In the genomic region with DNA sequence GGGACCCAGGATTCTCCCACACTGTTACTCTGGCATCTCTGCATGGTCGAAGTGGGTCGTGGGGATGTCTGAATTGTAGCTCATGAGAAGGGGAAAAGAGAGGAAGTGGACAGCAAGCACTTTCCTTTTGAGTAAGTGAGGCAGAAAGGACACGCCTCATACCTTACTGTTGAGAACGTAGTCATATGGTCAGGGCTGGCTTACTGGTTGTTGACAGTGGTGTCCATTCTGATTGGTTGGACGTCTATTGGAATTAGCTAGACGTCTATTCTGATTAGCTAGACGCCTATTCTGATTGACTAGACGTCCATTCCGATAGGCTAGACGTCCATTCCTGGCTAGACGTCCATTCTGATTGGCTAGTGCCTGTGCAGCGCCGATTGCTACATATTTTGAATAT, we compare ENCODE assay signal across 29 cellular contexts. TPM values are rescaled to one million over a fixed set of nuclear protein-coding genes. Genes with fewer than 3 reads are reported as not detected.
A peak's percentile ranks its signal among the peaks of the same experiment; 100 is the strongest.
DNase-seq lines count a peak whose midpoint lies in the region; ATAC-seq, FAIRE-seq and TF ChIP-seq lines count a peak whose summit lies in the region.
"Had no signal": no experiment of that assay in that cellular context is flagged by ENCODE, and none has a peak within 500 bp of the region (broad histone marks: within the 10 kb centered on the region; RNA-seq: fewer than 3 reads in every experiment).

No MANE protein-coding gene starts in this region.

- TF ChIP-seq POLR2A in GM12892 (IDR thresholded peaks at IDR 0.05; ENCODE audit: low read depth, low read length) (no peak), NB4 (IDR thresholded peaks at IDR 0.05; ENCODE audit: extremely low read depth, insufficient read length) (no peak)

- peak; percentile 27 for FAIRE-seq in GM12892 (lab: Jason Lieb, UNC)

- peak; percentile 31 for DNase-seq in A172 (ENCODE audit: low spot score)
- DNase-seq in GM12892 (ENCODE audit: insufficient read length) = no peak
- peak; percentile 64 for DNase-seq in NB4 (ENCODE audit: low read depth)
- peak; percentile 64 for DNase-seq in epithelial cell of esophagus (ENCODE audit: low read depth)
- no peak for DNase-seq in NOMO-1 treated with dmso at 0.1 percent for 144 hours (lab: John Stamatoyannopoulos, UW; ENCODE audit: unreplicated experiment)
- no peak for DNase-seq in stimulated activated CD4-positive, alpha-beta T cell treated with anti-CD3 and anti-CD28 coated beads, Interleukin-2, amount 100 ng/mL, for 48 hours
- DNase-seq in NCI-H510A (lab: John Stamatoyannopoulos, UW) = no peak
- DNase-seq: activated naive CD4-positive, alpha-beta T cell treated with anti-CD3 and anti-CD28 coated beads, Interleukin-2, amount 10 ng/mL, durations not matched to agents 7 days and 5 days; COR-L47; dermis blood vessel endothelial cell; DND-41; heart left ventricle; NCI-H1105; NCI-H2029 treated with DMSO at 0.1 percent for 48 hours; NCI-H510A treated with DMSO at 0.1 percent for 48 hours; spleen; stimulated activated CD4-positive, alpha-beta T cell treated with anti-CD3 and anti-CD28 coated beads, Interleukin-4, amount 100 ng/mL, for 24 hours; T1000; trophoblast cell had no signal

- H3K4me3 ChIP-seq in NB4 (ENCODE audit: low read depth, low read length) (no peak overlapping the region), epithelial cell of esophagus (ENCODE audit: low read length) (no peak overlapping the region)
- H3K4me3 ChIP-seq: A549, heart left ventricle, spleen had no signal

- no peak for ATAC-seq in GM21423 (IDR thresholded peaks at IDR 0.05; ENCODE audit: unreplicated experiment)
- ATAC-seq: activated CD4-positive, CD25-positive, alpha-beta regulatory T cell treated with anti-CD3 and anti-CD28 coated beads, Interleukin-2, amount 50 U/mL, for 24 hours; heart left ventricle; left lobe of liver; naive thymus-derived CD8-positive, alpha-beta T cell; Right ventricle myocardium inferior had no signal

- TF ChIP-seq CTCF in NB4 (IDR thresholded peaks at IDR 0.05; ENCODE audit: low read depth, low read length) (no peak), epithelial cell of esophagus (IDR thresholded peaks at IDR 0.05; ENCODE audit: insufficient read depth, low read depth, low read length, missing control alignments) (no peak)

RNA-seq across cellular contexts. Expression of a gene that starts 12.4 kb away (rescaled TPM):
- total RNA-seq in A172 (2014; rRNA removed; shearing (Covaris generic)) = not detected in 2 replicates
- 0.08 TPM for polyA plus RNA-seq in GM12892 (2012; ENCODE audit: missing spikeins)
- polyA plus RNA-seq: naive thymus-derived CD8-positive, alpha-beta T cell had no signal

RNA-seq across cellular contexts. Expression of a gene that starts 14.5 kb away (rescaled TPM):
- 64.2 and 71.5 TPM in 2 replicates for total RNA-seq in A172 (2014; rRNA removed; shearing (Covaris generic))
- 31.9 TPM for polyA plus RNA-seq in GM12892 (2012; ENCODE audit: missing spikeins)

RNA-seq across cellular contexts. Expression of a gene that starts 39.9 kb away (rescaled TPM):
- total RNA-seq in A172 (2014; rRNA removed; shearing (Covaris generic)) = 38.9 and 55.4 TPM in 2 replicates
- polyA plus RNA-seq in GM12892 (2012; ENCODE audit: missing spikeins) = 11.2 TPM

RNA-seq across cellular contexts. Expression of a gene that starts 41.7 kb away (rescaled TPM):
- total RNA-seq in A172 (2014; rRNA removed; shearing (Covaris generic)) = not detected in 2 replicates
- polyA plus RNA-seq in GM12892 (2012; ENCODE audit: missing spikeins) = not detected
- total RNA-seq: cardiac septum; dermis blood vessel endothelial cell; heart left ventricle; left lobe of liver; mesenteric fat pad; naive thymus-derived CD8-positive, alpha-beta T cell; osteoblast; Right ventricle myocardium inferior; spleen had no signal
- polyA plus RNA-seq: BJ; heart left ventricle; naive thymus-derived CD8-positive, alpha-beta T cell had no signal

RNA-seq across cellular contexts. Expression of a gene that starts 42.1 kb away (rescaled TPM):
- 1.8 and 2.5 TPM in 2 replicates for total RNA-seq in A172 (2014; rRNA removed; shearing (Covaris generic))
- polyA plus RNA-seq in GM12892 (2012; ENCODE audit: missing spikeins) = 7.5 TPM

Comparison
In these comparisons a context has a peak if more than half of its experiments do, and no peak if none do; other contexts are left out.
1. DNase-seq: peak in A172 (single experiment), NB4 (single experiment) and epithelial cell of esophagus (single experiment); none in GM12892 (single experiment), NOMO-1 treated with dmso at 0.1 percent for 144 hours (single experiment), stimulated activated CD4-positive, alpha-beta T cell treated with anti-CD3 and anti-CD28 coated beads, Interleukin-2, amount 100 ng/mL, for 48 hours (0 of 2) and NCI-H510A (single experiment).